1 cellular context compared by ENCODE assay signal in genomic region chr1:163875927-163876320, GRCh38.
TF ChIP-seq lines count a peak whose summit lies in the region.

No MANE protein-coding gene starts in this region.

TF ChIP-seq in H1, 55 proteins besides CTCF, POLR2A, EP300 and RAD21 (continued from another document):
- no peak for TF ChIP-seq GABPA (IDR thresholded peaks at IDR 0.05; ENCODE audit: borderline replicate concordance, insufficient read depth, low read length)
- no peak for TF ChIP-seq CBX5 (IDR thresholded peaks at IDR 0.05; ENCODE audit: low read depth, low read length)
- TF ChIP-seq SRF (IDR thresholded peaks at IDR 0.05; ENCODE audit: low read depth, low read length), result no peak
- no peak for TF ChIP-seq FOSL1 (IDR thresholded peaks at IDR 0.05; ENCODE audit: insufficient read depth, low read depth, low read length)
- no peak for TF ChIP-seq CTBP2 (IDR thresholded peaks at IDR 0.05; ENCODE audit: borderline replicate concordance, insufficient read depth, insufficient read length, low read length)
TF ChIP-seq in H1: peak in this region for 0.
